In genomic region chr12:124160102-124160501, GRCh38 we compare ENCODE assay signal across 24 cellular contexts.
DNase-seq lines count a peak whose midpoint lies in the region; TF ChIP-seq lines count a peak whose summit lies in the region.
"Had no signal": no experiment of that assay in that cellular context is flagged by ENCODE, and none has a peak within 500 bp of the region (broad histone marks: within the 10 kb centered on the region; RNA-seq: fewer than 3 reads in every experiment).

No MANE protein-coding gene starts in this region.

- no peak for TF ChIP-seq POLR2A in thyroid gland (IDR thresholded peaks at IDR 0.05)

- DNase-seq in GM03348 (ENCODE audit: low spot score) = peak; percentile 19
- no peak for DNase-seq in colonic mucosa
- DNase-seq in mesendoderm = no peak
- no peak for DNase-seq in smooth muscle cell (lab: John Stamatoyannopoulos, UW; ENCODE audit: unreplicated experiment)
- DNase-seq in thyroid gland = no peak
- DNase-seq in nucleus accumbens (lab: John Stamatoyannopoulos, UW) = no peak
- no peak for DNase-seq in AG08396 (ENCODE audit: low spot score)
- DNase-seq: ACHN; activated CD4-positive, alpha-beta T cell treated with anti-CD3 and anti-CD28 coated beads for 4 hours; activated effector memory CD4-positive, alpha-beta T cell treated with Interleukin-2 at 50 U/mL for 16 hours; activated naive CD8-positive, alpha-beta T cell treated with anti-CD3 and anti-CD28 coated beads, Interleukin-2, amount 10 ng/mL, durations not matched to agents 7 days and 5 days; activated T-cell treated with anti-CD3 and anti-CD28 coated beads for 4 hours; DMS79; dorsolateral prefrontal cortex; kidney; NCI-H146; NCI-H510A; psoas muscle; stimulated activated naive CD8-positive, alpha-beta T cell treated with anti-CD3 and anti-CD28 coated beads, Interleukin-15, Interleukin-2, amounts not matched to agents 100 U/mL and 50 U/mL, for 24 hours had no signal

- H3K9ac ChIP-seq in colonic mucosa (ENCODE audit: low read depth in 2 of 2, low read length in 2 of 2) (peak overlapping the region in 1 of 2 donors; percentile 17), mesendoderm (ENCODE audit: low read length) (no peak overlapping the region), smooth muscle cell (ENCODE audit: low read depth) (no peak overlapping the region)
- H3K9ac ChIP-seq: BLaER1 treated with 17β-estradiol and CSF1 and Interleukin-3, amounts not matched to agents 10 nM and 100 nM; KMS-11 had no signal

- H3K4me1 ChIP-seq in colonic mucosa (no peaks in the 10 kb centered on the region), mesendoderm (ENCODE audit: control insufficient read depth, low read depth, low read length) (no peaks in the 10 kb centered on the region), smooth muscle cell (ENCODE audit: low read depth) (peaks cover 11% of the 10 kb centered on the region), thyroid gland (no peaks in the 10 kb centered on the region)
- H3K4me1 ChIP-seq: ascending aorta had no signal

- H4K5ac ChIP-seq in mesendoderm (ENCODE audit: low read length) = no peak overlapping the region

- H4K20me1 ChIP-seq in smooth muscle cell (ENCODE audit: low read depth) = no peaks in the 10 kb centered on the region
- H4K20me1 ChIP-seq: BLaER1 treated with 17β-estradiol and CSF1 and Interleukin-3, amounts not matched to agents 10 nM and 100 nM had no signal

- no peak overlapping the region for H2AK5ac ChIP-seq in mesendoderm (ENCODE audit: low read length)

- WGBS in mesendoderm (ENCODE audit: extremely low coverage, insufficient coverage, low lambda C conversion rate) = no CpG with 5 or more reads among the region's 8 CpGs
- 53% methylated on average over 8 of the region's 8 CpGs for WGBS in smooth muscle cell (ENCODE audit: low lambda C conversion rate)
- WGBS in thyroid gland, 2 donors = 85 to 86% methylated on average over 8 of the region's 8 CpGs

- H3K36me3 ChIP-seq in colonic mucosa (no peaks in the 10 kb centered on the region), mesendoderm (ENCODE audit: control insufficient read depth, insufficient read depth, low read length) (no peaks in the 10 kb centered on the region), smooth muscle cell (ENCODE audit: low read depth) (no peaks in the 10 kb centered on the region), thyroid gland (no peaks in the 10 kb centered on the region)
- H3K36me3 ChIP-seq: ascending aorta, thoracic aorta had no signal

- no peak overlapping the region for H4K8ac ChIP-seq in mesendoderm (ENCODE audit: low read depth, low read length)

- H3K79me2 ChIP-seq in mesendoderm (ENCODE audit: control insufficient read depth, insufficient read depth, low read length) (no peaks in the 10 kb centered on the region), smooth muscle cell (ENCODE audit: low read depth) (no peaks in the 10 kb centered on the region)

- H3F3A ChIP-seq in smooth muscle cell (ENCODE audit: low read depth) = no peaks in the 10 kb centered on the region

- no peak overlapping the region for H2BK15ac ChIP-seq in mesendoderm (replicated peaks; ENCODE audit: low read depth)

- no peak overlapping the region for H3K56ac ChIP-seq in mesendoderm (ENCODE audit: low read length)

- H3K27me3 ChIP-seq in colonic mucosa = no peaks in the 10 kb centered on the region
- no peaks in the 10 kb centered on the region for H3K27me3 ChIP-seq in mesendoderm (ENCODE audit: insufficient read depth, low read length, poor library complexity)
- H3K27me3 ChIP-seq in smooth muscle cell (ENCODE audit: low read depth) = no peaks in the 10 kb centered on the region
- H3K27me3 ChIP-seq in thyroid gland = no peaks in the 10 kb centered on the region
- H3K27me3 ChIP-seq: ascending aorta; BLaER1 treated with 17β-estradiol and CSF1 and Interleukin-3, amounts not matched to agents 10 nM and 100 nM; dorsolateral prefrontal cortex had no signal

- H3K4me3 ChIP-seq in colonic mucosa (no peak overlapping the region), mesendoderm (ENCODE audit: low read length) (no peak overlapping the region), smooth muscle cell (no peak overlapping the region), thyroid gland (replicated peaks in 1 of 3) (no peak overlapping the region)
- H3K4me3 ChIP-seq: ascending aorta; BLaER1 treated with 17β-estradiol and CSF1 and Interleukin-3, amounts not matched to agents 10 nM and 100 nM; dorsolateral prefrontal cortex; psoas muscle; thoracic aorta had no signal

- H3K9me3 ChIP-seq in colonic mucosa (no peaks in the 10 kb centered on the region), smooth muscle cell (replicated peaks; ENCODE audit: low read depth) (no peaks in the 10 kb centered on the region), thyroid gland (no peaks in the 10 kb centered on the region)
- H3K9me3 ChIP-seq: ascending aorta, psoas muscle, thoracic aorta had no signal

- peak overlapping the region; percentile 54 for H3K18ac ChIP-seq in mesendoderm (ENCODE audit: low read length)

- H3K79me1 ChIP-seq in mesendoderm (ENCODE audit: low read length) = no peaks in the 10 kb centered on the region

- H2BK120ac ChIP-seq in mesendoderm (ENCODE audit: low read depth, low read length) = no peak overlapping the region

- no peak for TF ChIP-seq CTCF in colonic mucosa (IDR thresholded peaks at IDR 0.05)
- no peak for TF ChIP-seq CTCF in smooth muscle cell (IDR thresholded peaks at IDR 0.05; ENCODE audit: borderline replicate concordance, insufficient read depth, poor library complexity, severe bottlenecking)
- TF ChIP-seq CTCF in thyroid gland (IDR thresholded peaks at IDR 0.05) = no peak

- intact Hi-C loops in colonic mucosa (cut with DNase I) = no loop called here
- intact Hi-C loops in thyroid gland (cut with DNase I) = no loop called here

- H3K4ac ChIP-seq in mesendoderm (ENCODE audit: low read depth, low read length) = no peak overlapping the region

- H3K4me2 ChIP-seq in mesendoderm (ENCODE audit: low read length) = no peak overlapping the region
- peak overlapping the region; percentile 5 for H3K4me2 ChIP-seq in smooth muscle cell
- H3K4me2 ChIP-seq: BLaER1 treated with 17β-estradiol and CSF1 and Interleukin-3, amounts not matched to agents 10 nM and 100 nM; KMS-11 had no signal

- H2BK5ac ChIP-seq in mesendoderm (ENCODE audit: low read length) = no peak overlapping the region

- H2AFZ ChIP-seq in smooth muscle cell (ENCODE audit: low read depth) = peak overlapping the region; percentile 15

- H3K27ac ChIP-seq in colonic mucosa = peak overlapping the region; percentile 34
- H3K27ac ChIP-seq in mesendoderm (ENCODE audit: low read depth, low read length) = no peak overlapping the region
- H3K27ac ChIP-seq in smooth muscle cell (ENCODE audit: low read depth) = peak overlapping the region; percentile 5
- no peak overlapping the region for H3K27ac ChIP-seq in thyroid gland
- H3K27ac ChIP-seq: ascending aorta; BLaER1 treated with 17β-estradiol and CSF1 and Interleukin-3, amounts not matched to agents 10 nM and 100 nM; HL-60; KMS-11; psoas muscle; thoracic aorta had no signal

- H3K23ac ChIP-seq in mesendoderm (ENCODE audit: low read length) = no peak overlapping the region

Comparison
In these comparisons a context has a peak if more than half of its experiments do, and no peak if none do; other contexts are left out.
1. H3K27ac ChIP-seq: peak in colonic mucosa (single experiment) and smooth muscle cell (single experiment); none in mesendoderm (single experiment) and thyroid gland (0 of 3).